Comparison of ENCODE assay signal across 15 cellular contexts in genomic region chr1:181161170-181161870, GRCh38.
DNase-seq lines count a peak whose midpoint lies in the region; ATAC-seq and TF ChIP-seq lines count a peak whose summit lies in the region.
"Had no signal": no experiment of that assay in that cellular context is flagged by ENCODE, and none has a peak within 500 bp of the region (broad histone marks: within the 10 kb centered on the region; RNA-seq: fewer than 3 reads in every experiment).

No MANE protein-coding gene starts in this region.

- H4K8ac ChIP-seq in IMR-90 (ENCODE audit: low read depth in 2 of 2, low read length in 2 of 2) = 0 out of 4 replicates have a peak overlapping the region, but pooled peaks of 1 of the 2 experiments have one; percentile 10

- H4K5ac ChIP-seq in IMR-90 (ENCODE audit: low read depth, low read length) = 0 out of 2 replicates have a peak overlapping the region, but pooled peaks have one; percentile 48

- H2AK9ac ChIP-seq in IMR-90 (replicated peaks; ENCODE audit: low read depth, low read length, poor library complexity) = no peak overlapping the region

- H4K91ac ChIP-seq in IMR-90 (ENCODE audit: insufficient read depth, low read depth, low read length) = no peak overlapping the region

- H3K27me3 Mint-ChIP-seq in CD8-positive, alpha-beta memory T cell = no peaks in the 10 kb centered on the region
- peaks cover 17% of the 10 kb centered on the region for H3K27me3 Mint-ChIP-seq in T-helper 2 cell treated with Interferon-gamma antibody and Interleukin-4, amounts not matched to agents 5 μg/mL and 100 μg/mL, for 36 hours (ENCODE audit: low read depth)
- H3K27me3 Mint-ChIP-seq in neural progenitor cell (ENCODE audit: insufficient read depth, low read depth) = peaks cover 8% of the 10 kb centered on the region

- no peaks in the 10 kb centered on the region for H3K36me3 ChIP-seq in CD8-positive, alpha-beta memory T cell (ENCODE audit: insufficient read depth, low read length)
- H3K36me3 ChIP-seq in IMR-90 (ENCODE audit: control insufficient read depth, insufficient read depth, low read length) = no peaks in the 10 kb centered on the region
- H3K36me3 ChIP-seq in neural progenitor cell = no peaks in the 10 kb centered on the region
- H3K36me3 ChIP-seq: vagina had no signal

- H4K20me1 ChIP-seq in IMR-90 (ENCODE audit: insufficient read depth, low read length) (no peaks in the 10 kb centered on the region), neural progenitor cell (ENCODE audit: low read depth) (no peaks in the 10 kb centered on the region)
- H4K20me1 ChIP-seq: BLaER1 treated with 17β-estradiol and CSF1 and Interleukin-3, amounts not matched to agents 10 nM and 100 nM had no signal

- H2BK120ac ChIP-seq in IMR-90 (ENCODE audit: low read depth, low read length) = no peak overlapping the region

- no peak for TF ChIP-seq RAD21 in IMR-90 (IDR thresholded peaks at IDR 0.05; ENCODE audit: low read length)

- no peak overlapping the region for H3K23ac ChIP-seq in IMR-90 (ENCODE audit: low read depth, low read length)

- no peak overlapping the region for H3K56ac ChIP-seq in IMR-90 (ENCODE audit: extremely low read depth, insufficient read depth, low read length)

- TF ChIP-seq POLR2A in IMR-90 (IDR thresholded peaks at IDR 0.05; ENCODE audit: low read depth, low read length) = no peak

- H3K4me2 ChIP-seq in IMR-90 (ENCODE audit: low read depth, low read length) (no peak overlapping the region; the same call in 1 of the 2 replicates), neural progenitor cell (no peak overlapping the region)
- H3K4me2 ChIP-seq: BLaER1 treated with 17β-estradiol and CSF1 and Interleukin-3, amounts not matched to agents 10 nM and 100 nM had no signal

- H2BK15ac ChIP-seq in IMR-90 (ENCODE audit: low read depth, low read length) = no peak overlapping the region

- no peaks in the 10 kb centered on the region for H3K79me2 ChIP-seq in neural progenitor cell (ENCODE audit: low read depth)

- peaks cover 0 to 4% (median 2%) of the 10 kb centered on the region in 3 donors for H3K36me3 Mint-ChIP-seq in CD8-positive, alpha-beta memory T cell
- peaks cover 19% of the 10 kb centered on the region for H3K36me3 Mint-ChIP-seq in T-helper 2 cell treated with Interferon-gamma antibody and Interleukin-4, amounts not matched to agents 5 μg/mL and 100 μg/mL, for 36 hours (ENCODE audit: low read depth)
- no peaks in the 10 kb centered on the region for H3K36me3 Mint-ChIP-seq in neural progenitor cell

- CTCF ChIA-PET in CD8-positive, alpha-beta memory T cell (lab: Charles Lee) = interaction anchor here (1.0 to 1.5 kb wide), 4 partner anchors 10 to 128 kb away, joined by 3 to 4 read pairs (median 3); no protein-coding TSS in a partner anchor
- CTCF ChIA-PET in IMR-90 (lab: Yijun Ruan, JAX) = no interaction called here

- no peak overlapping the region for H3K4ac ChIP-seq in IMR-90 (ENCODE audit: low read depth, low read length)

- ATAC-seq in IMR-90 (ENCODE audit: low read depth) = no peak; the same call in 1 of the 2 replicates
- ATAC-seq: activated naive CD4-positive, alpha-beta T cell treated with anti-CD3 and anti-CD28 coated beads, Interleukin-2, amount 50 U/mL, for 72 hours; Panc1 had no signal

- no peak overlapping the region for H3K4me3 ChIP-seq in CD8-positive, alpha-beta memory T cell (ENCODE audit: low read length)
- H3K4me3 ChIP-seq in IMR-90 (ENCODE audit: insufficient read depth, low read depth, low read length) (no peak overlapping the region), neural progenitor cell (no peak overlapping the region)
- H3K4me3 ChIP-seq: BLaER1 treated with 17β-estradiol and CSF1 and Interleukin-3, amounts not matched to agents 10 nM and 100 nM; vagina had no signal

- no peaks in the 10 kb centered on the region for H3K79me1 ChIP-seq in IMR-90 (ENCODE audit: low read depth in 1 of 2, low read length in 2 of 2)

- H3K4me1 ChIP-seq in CD8-positive, alpha-beta memory T cell (ENCODE audit: insufficient read depth, low read length) = peaks cover 48% of the 10 kb centered on the region
- H3K4me1 ChIP-seq in IMR-90 (ENCODE audit: control insufficient read depth, insufficient read depth, low read length) (peaks cover 5% of the 10 kb centered on the region), neural progenitor cell (no peaks in the 10 kb centered on the region)

- peak overlapping the region in 1 of 7 donors; percentile 89 for H3K4me3 Mint-ChIP-seq in CD8-positive, alpha-beta memory T cell
- H3K4me3 Mint-ChIP-seq in T-helper 2 cell treated with Interferon-gamma antibody and Interleukin-4, amounts not matched to agents 5 μg/mL and 100 μg/mL, for 36 hours = no peak overlapping the region
- H3K4me3 Mint-ChIP-seq in neural progenitor cell = no peak overlapping the region

- TF ChIP-seq CTCF in IMR-90 (conservative IDR thresholded peaks at IDR 0.05; ENCODE audit: low read depth, low read length) = no peak
- TF ChIP-seq CTCF in neural progenitor cell (IDR thresholded peaks at IDR 0.05) = no peak

- no peak overlapping the region for H2BK20ac ChIP-seq in IMR-90 (ENCODE audit: low read depth, low read length)

- no peak overlapping the region for H3K27ac ChIP-seq in CD8-positive, alpha-beta memory T cell (ENCODE audit: low read depth, low read length)
- H3K27ac ChIP-seq in IMR-90 (ENCODE audit: insufficient read depth, low read length) (no peak overlapping the region), neural progenitor cell (no peak overlapping the region)
- H3K27ac ChIP-seq: BLaER1 treated with 17β-estradiol and CSF1 and Interleukin-3, amounts not matched to agents 10 nM and 100 nM; vagina had no signal

- intact Hi-C loops in IMR-90 (cut with micrococcal nuclease) = no loop called here

- peaks cover 10% of the 10 kb centered on the region for H3K9me1 ChIP-seq in IMR-90 (ENCODE audit: insufficient read depth, low read length)

- H2AFZ ChIP-seq in IMR-90 (replicated peaks; ENCODE audit: low read length, poor library complexity) (peak overlapping the region; percentile 47), neural progenitor cell (replicated peaks) (no peak overlapping the region)

- H2BK5ac ChIP-seq in IMR-90 (ENCODE audit: low read depth, low read length, poor library complexity, severe bottlenecking) = no peak overlapping the region

- no peaks in the 10 kb centered on the region for H3K27me3 ChIP-seq in CD8-positive, alpha-beta memory T cell (ENCODE audit: insufficient read depth, low read length, poor library complexity, severe bottlenecking)
- H3K27me3 ChIP-seq in IMR-90 (ENCODE audit: control insufficient read depth, insufficient read depth, low read length) (no peaks in the 10 kb centered on the region), neural progenitor cell (no peaks in the 10 kb centered on the region)
- H3K27me3 ChIP-seq: vagina had no signal

- POLR2A ChIA-PET in CD8-positive, alpha-beta memory T cell (lab: Charles Lee) = no interaction called here
- POLR2A ChIA-PET in IMR-90 (lab: Charles Lee; ENCODE audit: unreplicated experiment) = no interaction called here

- peaks cover 8 to 27% (median 24%) of the 10 kb centered on the region in 5 donors for H3K9me3 Mint-ChIP-seq in CD8-positive, alpha-beta memory T cell
- H3K9me3 Mint-ChIP-seq in T-helper 2 cell treated with Interferon-gamma antibody and Interleukin-4, amounts not matched to agents 5 μg/mL and 100 μg/mL, for 36 hours = peaks cover 38% of the 10 kb centered on the region
- H3K9me3 Mint-ChIP-seq in neural progenitor cell = peaks cover 14% of the 10 kb centered on the region

- H3K9ac ChIP-seq in IMR-90 (ENCODE audit: low read depth, low read length) (no peak overlapping the region), neural progenitor cell (no peak overlapping the region)
- H3K9ac ChIP-seq: BLaER1 treated with 17β-estradiol and CSF1 and Interleukin-3, amounts not matched to agents 10 nM and 100 nM had no signal

- in situ Hi-C loops in IMR-90 (cut with MboI; ENCODE audit: low sequenced_read_pairs) = loop anchor here (25.0 kb wide), 1 partner anchor 899 kb away; no protein-coding TSS in a partner anchor

- dilution Hi-C loops in IMR-90 (cut with HindIII; ENCODE audit: low sequenced_read_pairs, unreplicated experiment) = no loop called here

- H2AK5ac ChIP-seq in IMR-90 (ENCODE audit: low read depth, low read length) = no peak overlapping the region

- peak overlapping the region; percentile 20 to 87 (median 73) for H3K27ac Mint-ChIP-seq in CD8-positive, alpha-beta memory T cell
- peak overlapping the region; percentile 44 for H3K27ac Mint-ChIP-seq in T-helper 2 cell treated with Interferon-gamma antibody and Interleukin-4, amounts not matched to agents 5 μg/mL and 100 μg/mL, for 36 hours
- peak overlapping the region; percentile 53 for H3K27ac Mint-ChIP-seq in neural progenitor cell

- WGBS in IMR-90 (ENCODE audit: extremely low coverage in 2 of 2, insufficient read length in 1 of 2), 2 experiments = 74% methylated on average over 8 of the region's 12 CpGs; no CpG with 5 or more reads in 1 of the 2 experiments

- peaks cover 6% of the 10 kb centered on the region for H3K9me3 ChIP-seq in CD8-positive, alpha-beta memory T cell (ENCODE audit: low read length)
- H3K9me3 ChIP-seq in IMR-90 (ENCODE audit: control insufficient read depth, insufficient read depth, low read length) (peaks cover 8% of the 10 kb centered on the region; the same call in 1 of the 2 replicates), neural progenitor cell (ENCODE audit: low read depth) (no peaks in the 10 kb centered on the region)
- H3K9me3 ChIP-seq: vagina had no signal

- no peak overlapping the region for H3K14ac ChIP-seq in IMR-90 (replicated peaks; ENCODE audit: low read depth, low read length)

- no peak for DNase-seq in CD8-positive, alpha-beta memory T cell
- peak; percentile 42 for DNase-seq in IMR-90
- DNase-seq in T-helper 2 cell treated with Interferon-gamma antibody and Interleukin-4, amounts not matched to agents 5 μg/mL and 100 μg/mL, for 36 hours (ENCODE audit: low spot score) = no peak
- no peak for DNase-seq in neural progenitor cell (ENCODE audit: low spot score)
- DNase-seq in SKM-1 treated with dmso at 0.1 percent for 144 hours (lab: John Stamatoyannopoulos, UW; ENCODE audit: unreplicated experiment) = no peak
- DNase-seq in NK-92 treated with Interleukin-12 subunit alpha and Interleukin-12 subunit beta, amount 100 ng/mL, for 24 hours (lab: John Stamatoyannopoulos, UW) = no peak
- DNase-seq in epidermal melanocyte (ENCODE audit: insufficient read length, low spot score) = no peak
- DNase-seq: erythroblast; NCI-H1417 treated with DMSO at 0.1 percent for 48 hours; NCI-H446; stimulated activated CD4-positive, alpha-beta T cell treated with anti-CD3 and anti-CD28 coated beads, Interleukin-2, amount 100 ng/mL, for 48 hours had no signal

- no peak overlapping the region for H3K18ac ChIP-seq in IMR-90 (ENCODE audit: low read depth, low read length)

- no peaks in the 10 kb centered on the region for H3F3A ChIP-seq in neural progenitor cell (ENCODE audit: low read depth)

- no TSS peak for BruUV-seq in IMR-90 (replicated peaks; lab: Mats Ljungman, UMichigan)

- H3K4me1 Mint-ChIP-seq in CD8-positive, alpha-beta memory T cell = peaks cover 33 to 44% (median 39%) of the 10 kb centered on the region in 3 donors
- peaks cover 32% of the 10 kb centered on the region for H3K4me1 Mint-ChIP-seq in T-helper 2 cell treated with Interferon-gamma antibody and Interleukin-4, amounts not matched to agents 5 μg/mL and 100 μg/mL, for 36 hours (ENCODE audit: low read depth)
- H3K4me1 Mint-ChIP-seq in neural progenitor cell = peaks cover under 1% of the 10 kb centered on the region

TF ChIP-seq in IMR-90, 13 proteins besides CTCF, POLR2A, EP300 and RAD21 (continues in another document):
- no peak for TF ChIP-seq MAZ (IDR thresholded peaks at IDR 0.05; ENCODE audit: borderline replicate concordance, low read depth, low read length)
